Comparison of ENCODE assay signal across 13 cellular contexts in genomic region chr16:84312783-84313382, GRCh38. TPM values are rescaled to one million over a fixed set of nuclear protein-coding genes. Genes with fewer than 3 reads are reported as not detected.
DNase-seq lines count a peak whose midpoint lies in the region; ATAC-seq and TF ChIP-seq lines count a peak whose summit lies in the region.
"Had no signal": no experiment of that assay in that cellular context is flagged by ENCODE, and none has a peak within 500 bp of the region (broad histone marks: within the 10 kb centered on the region; RNA-seq: fewer than 3 reads in every experiment).

No MANE protein-coding gene starts in this region.

- CTCF ChIA-PET in SK-N-SH (lab: Yijun Ruan, JAX) = interaction anchor here (0.7 to 2.1 kb wide), 7 partner anchors 9 to 658 kb away, joined by 3 to 12 read pairs (median 3); no protein-coding TSS in a partner anchor
- CTCF ChIA-PET in WTC11 (lab: Charles Lee) = interaction anchor here (0.6 to 1.8 kb wide), 16 partner anchors 8 to 228 kb away, joined by 3 to 15 read pairs (median 4); partner anchors contain the start of genes ATP2C2 and TAF1C

- H3K36me3 Mint-ChIP-seq in WTC11 = no peaks in the 10 kb centered on the region

- peaks cover 18% of the 10 kb centered on the region; the same call in 1 of the 2 replicates for H3K27me3 ChIP-seq in SK-N-SH (ENCODE audit: insufficient read depth)

- peaks cover 8% of the 10 kb centered on the region for H3K4me1 Mint-ChIP-seq in WTC11
- H3K4me1 Mint-ChIP-seq: stimulated activated naive CD8-positive, alpha-beta T cell treated with anti-CD3 and anti-CD28 coated beads, Interleukin-15, amount 100 ng/mL, for 72 hours had no signal

- H3K9me2 ChIP-seq in SK-N-SH = no peaks in the 10 kb centered on the region

- peak overlapping the region; percentile 64 for H3K4me3 Mint-ChIP-seq in WTC11
- H3K4me3 Mint-ChIP-seq: stimulated activated naive CD8-positive, alpha-beta T cell treated with anti-CD3 and anti-CD28 coated beads, Interleukin-15, amount 100 ng/mL, for 72 hours; T-helper 1 cell treated with Interleukin-12 subunit alpha and Interleukin-12 subunit beta and Interleukin-4 antibody, amounts not matched to agents 30 μg/mL and 1 μg/mL, for 36 hours had no signal

- POLR2A ChIA-PET in SK-N-SH (lab: Yijun Ruan, JAX) = no interaction called here
- POLR2A ChIA-PET in WTC11 (lab: Charles Lee) = no interaction called here

- no peak overlapping the region for H2AFZ ChIP-seq in SK-N-SH (ENCODE audit: low read depth)

- TF ChIP-seq RAD21 in SK-N-SH (IDR thresholded peaks at IDR 0.05; ENCODE audit: low read length) = no peak

- no peak overlapping the region; a peak in 1 of 4 replicates for H3K4me3 ChIP-seq in SK-N-SH (ENCODE audit: low read depth in 2 of 2, low read length in 1 of 2)

- no peaks in the 10 kb centered on the region for H3K9me3 ChIP-seq in SK-N-SH

- no peaks in the 10 kb centered on the region for H3K79me2 ChIP-seq in SK-N-SH (ENCODE audit: insufficient read depth)

- H3K36me3 ChIP-seq in SK-N-SH (replicated peaks in 1 of 2; ENCODE audit: control insufficient read depth in 1 of 2, insufficient read depth in 2 of 2, low read length in 1 of 2) = no peaks in the 10 kb centered on the region

- DNase-seq in SK-N-SH (peak; percentile 58), WTC11 (ENCODE audit: low spot score) (peak; percentile 81), left kidney (ENCODE audit: low read depth, low spot score) (peak; percentile 57), mesenteric fat pad (ENCODE audit: low spot score) (no peak)
- no peak for DNase-seq in central memory CD4-positive, alpha-beta T cell
- DNase-seq: effector CD4-positive, alpha-beta T cell; NCI-H446 treated with DMSO at 0.1 percent for 48 hours; stimulated activated naive CD8-positive, alpha-beta T cell treated with anti-CD3 and anti-CD28 coated beads, Interleukin-15, amount 100 ng/mL, for 72 hours had no signal

- TF ChIP-seq CTCF in SK-N-SH (IDR thresholded peaks at IDR 0.05) = no peak
- no peak for TF ChIP-seq CTCF in WTC11 (IDR thresholded peaks at IDR 0.05)

- no peak overlapping the region for H3K27ac Mint-ChIP-seq in WTC11
- H3K27ac Mint-ChIP-seq: stimulated activated naive CD8-positive, alpha-beta T cell treated with anti-CD3 and anti-CD28 coated beads, Interleukin-15, amount 100 ng/mL, for 72 hours; T-helper 1 cell treated with Interleukin-12 subunit alpha and Interleukin-12 subunit beta and Interleukin-4 antibody, amounts not matched to agents 30 μg/mL and 1 μg/mL, for 36 hours had no signal

- no peak overlapping the region for H3K9ac ChIP-seq in SK-N-SH

- ATAC-seq in SK-N-SH treated with all-trans-retinoic acid at 6 μM for 48 hours (no peak), WTC11 (peak; percentile 91), HG02981 (IDR thresholded peaks at IDR 0.05; ENCODE audit: unreplicated experiment) (no peak)
- ATAC-seq in activated CD4-positive, CD25-positive, alpha-beta regulatory T cell treated with anti-CD3 and anti-CD28 coated beads, Interleukin-2, amount 50 U/mL, for 24 hours = no peak
- ATAC-seq: stimulated activated naive CD8-positive, alpha-beta T cell treated with anti-CD3 and anti-CD28 coated beads, Interleukin-15, amount 100 ng/mL, for 72 hours had no signal

- peaks cover 5% of the 10 kb centered on the region; the same call in 1 of the 2 replicates for H3K9me3 Mint-ChIP-seq in WTC11

- TF ChIP-seq EP300 in SK-N-SH (IDR thresholded peaks at IDR 0.05; ENCODE audit: borderline replicate concordance in 1 of 2, low read depth in 1 of 2, low read length in 1 of 2) = no peak

- no peaks in the 10 kb centered on the region for H3F3A ChIP-seq in SK-N-SH (replicated peaks; ENCODE audit: insufficient read depth)

- H3K4me2 ChIP-seq in SK-N-SH = no peak overlapping the region

- H3K27me3 Mint-ChIP-seq in WTC11 (ENCODE audit: low read depth) = peaks cover 5% of the 10 kb centered on the region

- H4K20me1 ChIP-seq in SK-N-SH (ENCODE audit: insufficient read depth) = no peaks in the 10 kb centered on the region

- whole genome bisulfite sequencing in SK-N-SH (ENCODE audit: low lambda C conversion rate) = 4% methylated on average over 37 of the region's 55 CpGs

- H3K27ac ChIP-seq in SK-N-SH (ENCODE audit: low read depth in 2 of 2, low read length in 1 of 2) = no peak overlapping the region

- no peaks in the 10 kb centered on the region for H3K4me1 ChIP-seq in SK-N-SH (ENCODE audit: control insufficient read depth in 1 of 2, insufficient read depth in 2 of 2, low read depth in 1 of 2, low read length in 1 of 2)

TF ChIP-seq in SK-N-SH, 30 proteins besides CTCF, POLR2A, EP300 and RAD21 (continues in another document):
- no peak for TF ChIP-seq RFX5 (IDR thresholded peaks at IDR 0.05; ENCODE audit: low read length)
- TF ChIP-seq SMC3 (IDR thresholded peaks at IDR 0.05; ENCODE audit: low read depth, low read length) = no peak
- TF ChIP-seq MAX (IDR thresholded peaks at IDR 0.05; ENCODE audit: low read depth) = no peak
- no peak for TF ChIP-seq USF2 (IDR thresholded peaks at IDR 0.05; ENCODE audit: borderline replicate concordance, low read depth, low read length)
- TF ChIP-seq EZH2phosphoT487 (IDR thresholded peaks at IDR 0.05; ENCODE audit: borderline replicate concordance, low read depth) = no peak
- TF ChIP-seq NFIC (IDR thresholded peaks at IDR 0.05; ENCODE audit: borderline replicate concordance) = no peak
- TF ChIP-seq TEAD4 (IDR thresholded peaks at IDR 0.05; ENCODE audit: borderline replicate concordance, insufficient read depth) = no peak

TF ChIP-seq in SK-N-SH treated with all-trans-retinoic acid at 6 μM for 48 hours, 23 proteins besides CTCF, POLR2A, EP300 and RAD21:
- no peak for TF ChIP-seq PPARA (CRISPR knock-in tag; IDR thresholded peaks at IDR 0.05; ENCODE audit: borderline replicate concordance)
- TF ChIP-seq TCF4 (CRISPR knock-in tag; IDR thresholded peaks at IDR 0.05; ENCODE audit: borderline replicate concordance) = no peak
- no peak for TF ChIP-seq SNAI2 (CRISPR knock-in tag; IDR thresholded peaks at IDR 0.05)
- TF ChIP-seq TSHZ2 (CRISPR knock-in tag; IDR thresholded peaks at IDR 0.05) = no peak
- no peak for TF ChIP-seq ESRRG (CRISPR knock-in tag; IDR thresholded peaks at IDR 0.05)
- no peak for TF ChIP-seq ZFP30 (CRISPR knock-in tag; IDR thresholded peaks at IDR 0.05)
TF ChIP-seq in SK-N-SH treated with all-trans-retinoic acid at 6 μM for 48 hours: peak in this region for 0.

TF ChIP-seq in WTC11, 78 proteins besides CTCF, POLR2A, EP300 and RAD21:
- no peak for TF ChIP-seq IRF1 (CRISPR knock-in tag; IDR thresholded peaks at IDR 0.05)
- peak; percentile 40; the same call in 1 of the 2 replicates for TF ChIP-seq CREM (CRISPR knock-in tag; IDR thresholded peaks at IDR 0.05)
- TF ChIP-seq ESRRA (CRISPR knock-in tag; IDR thresholded peaks at IDR 0.05; ENCODE audit: borderline replicate concordance) = no peak

RNA-seq across cellular contexts. Expression of gene WFDC1, which starts 18.2 kb away (rescaled TPM):
- polyA plus RNA-seq in SK-N-SH (2012; rRNA removed) = 0.03 and 0.23 TPM in 2 replicates
- polyA plus RNA-seq in SK-N-SH (2012; cell fraction: cytosol; rRNA removed) = 0.05 and 0.08 TPM in 2 replicates
- polyA plus RNA-seq in SK-N-SH (2012; cell fraction: nucleus; rRNA removed) = 0.02 TPM in 1 of 2 replicates, not detected in the other
- total RNA-seq in WTC11 (2021) = 0.32 to 0.50 TPM (median 0.41 TPM) in 3 replicates
- 1.4 TPM for total RNA-seq in mesenteric fat pad
- total RNA-seq: activated CD8-positive, alpha-beta memory T cell treated with anti-CD3 and anti-CD28 coated beads for 36 hours had no signal

RNA-seq across cellular contexts. Expression of gene ATP2C2, which starts 55.5 kb away (rescaled TPM):
- 0.33 and 0.47 TPM in 2 replicates for polyA plus RNA-seq in SK-N-SH (2012; rRNA removed)
- 0.14 and 0.17 TPM in 2 replicates for polyA plus RNA-seq in SK-N-SH (2012; cell fraction: cytosol; rRNA removed)
- polyA plus RNA-seq in SK-N-SH (2012; cell fraction: nucleus; rRNA removed) = 0.38 and 1.3 TPM in 2 replicates
- 2.4 to 4.3 TPM (median 2.8 TPM) in 3 replicates for total RNA-seq in WTC11 (2021)
- 0.67 TPM for total RNA-seq in mesenteric fat pad
- total RNA-seq: activated CD8-positive, alpha-beta memory T cell treated with anti-CD3 and anti-CD28 coated beads for 36 hours had no signal

Comparison
In these comparisons a context has a peak if more than half of its experiments do, and no peak if none do; other contexts are left out.
1. DNase-seq: peak in SK-N-SH (single experiment), WTC11 (single experiment) and left kidney (single experiment); none in mesenteric fat pad (single experiment) and central memory CD4-positive, alpha-beta T cell (single experiment).